21 cellular contexts compared by ENCODE assay signal in genomic region chr3:128179474-128179819, GRCh38. TPM values are rescaled to one million over a fixed set of nuclear protein-coding genes. Genes with fewer than 3 reads are reported as not detected.
A peak's percentile ranks its signal among the peaks of the same experiment; 100 is the strongest.
DNase-seq lines count a peak whose midpoint lies in the region; ATAC-seq and TF ChIP-seq lines count a peak whose summit lies in the region.
"Had no signal": no experiment of that assay in that cellular context is flagged by ENCODE, and none has a peak within 500 bp of the region (broad histone marks: within the 10 kb centered on the region; RNA-seq: fewer than 3 reads in every experiment).

No MANE protein-coding gene starts in this region.

- no peak overlapping the region for H2AFZ ChIP-seq in GM23338

- H3F3A ChIP-seq in GM23338 (replicated peaks; ENCODE audit: low read depth) = no peaks in the 10 kb centered on the region

- H3K36me3 Mint-ChIP-seq in GM23338 (ENCODE audit: low read depth) (no peaks in the 10 kb centered on the region), osteocyte (ENCODE audit: unreplicated experiment) (no peaks in the 10 kb centered on the region)

- no peaks in the 10 kb centered on the region for H3K27me3 ChIP-seq in GM23338 (ENCODE audit: insufficient read depth)

- no peaks in the 10 kb centered on the region for H3K9me2 ChIP-seq in GM23338 (ENCODE audit: insufficient read depth)

- H3K27ac ChIP-seq in GM23338 (ENCODE audit: low read depth) = 0 out of 2 replicates have a peak overlapping the region, but pooled peaks have one; percentile 18
- H3K27ac ChIP-seq: KMS-11 had no signal

- peaks cover 19% of the 10 kb centered on the region for H3K79me2 ChIP-seq in GM23338 (replicated peaks; ENCODE audit: insufficient read depth)

- H3K4me3 ChIP-seq in GM23338 = peak overlapping the region; percentile 7; the same call in 1 of the 2 replicates
- H3K4me3 ChIP-seq in WI38 (ENCODE audit: low read depth, low read length) = peak overlapping the region; percentile 45
- H3K4me3 ChIP-seq in fibroblast of villous mesenchyme (ENCODE audit: low read depth, low read length) = peak overlapping the region; percentile 40
- H3K4me3 ChIP-seq: GM12878 had no signal

- peak overlapping the region; percentile 65 for H3K4me2 ChIP-seq in GM23338
- H3K4me2 ChIP-seq: KMS-11 had no signal

- ATAC-seq in GM23338 = peak; percentile 64
- no peak for ATAC-seq in HG03175 (IDR thresholded peaks at IDR 0.05; ENCODE audit: unreplicated experiment)
- ATAC-seq in GM18873 (IDR thresholded peaks at IDR 0.05; ENCODE audit: low FRiP score, unreplicated experiment) = no peak
- ATAC-seq in GM21360 (IDR thresholded peaks at IDR 0.05; ENCODE audit: unreplicated experiment) = no peak
- ATAC-seq: GM12878 had no signal

- no peaks in the 10 kb centered on the region for H4K20me1 ChIP-seq in GM23338 (replicated peaks; ENCODE audit: insufficient read depth)

- H3K4me1 Mint-ChIP-seq in GM23338 (peaks cover 48% of the 10 kb centered on the region), osteocyte (ENCODE audit: unreplicated experiment) (peaks cover 24% of the 10 kb centered on the region)

- TF ChIP-seq CTCF in GM23338 (conservative IDR thresholded peaks at IDR 0.05; ENCODE audit: low read depth in 2 of 2) (no peak), WI38 (IDR thresholded peaks at IDR 0.05; ENCODE audit: low read depth, low read length) (no peak), fibroblast of villous mesenchyme (IDR thresholded peaks at IDR 0.05; ENCODE audit: insufficient read depth, low read depth, low read length) (no peak), osteocyte (IDR thresholded peaks at IDR 0.05) (no peak)

- H3K4me3 Mint-ChIP-seq in GM23338 (peak overlapping the region; percentile 21; the same call in 2 of the 3 replicates), osteocyte (ENCODE audit: unreplicated experiment) (peak overlapping the region; percentile 53)
- H3K4me3 Mint-ChIP-seq: activated naive CD4-positive, alpha-beta T cell treated with anti-CD3 and anti-CD28 coated beads, Interleukin-2, amount 50 U/mL, for 24 hours; CD4-positive, CD25-positive, alpha-beta regulatory T cell; HFFc6 had no signal

- H3K27me3 Mint-ChIP-seq in GM23338 (ENCODE audit: insufficient read depth, low read depth, poor library complexity) (no peaks in the 10 kb centered on the region), osteocyte (ENCODE audit: unreplicated experiment) (no peaks in the 10 kb centered on the region)
- H3K27me3 Mint-ChIP-seq: activated naive CD4-positive, alpha-beta T cell treated with anti-CD3 and anti-CD28 coated beads, Interleukin-2, amount 50 U/mL, for 24 hours; CD4-positive, CD25-positive, alpha-beta regulatory T cell had no signal

- peak; percentile 42 for DNase-seq in GM23338 (ENCODE audit: low spot score)
- DNase-seq in fibroblast of villous mesenchyme (ENCODE audit: low read depth) = no peak
- no peak for DNase-seq in osteocyte (ENCODE audit: extremely low spot score, unreplicated experiment)
- DNase-seq in D341Med (ENCODE audit: low spot score) = no peak
- DNase-seq: activated CD4-positive, CD25-positive, alpha-beta regulatory T cell; activated T-cell treated with anti-CD3 and anti-CD28 coated beads, Interleukin-2, amount 50 U/mL, for 48 hours; CD4-positive, CD25-positive, alpha-beta regulatory T cell; foreskin fibroblast; HFFc6; hypothalamus; NCI-H2107; NCI-H69; SHP77 treated with DMSO at 0.1 percent for 48 hours; T-helper 2 cell had no signal

- peaks cover 53% of the 10 kb centered on the region for H3K4me1 ChIP-seq in GM23338 (ENCODE audit: insufficient read depth)

- peak overlapping the region; percentile 58 for H3K27ac Mint-ChIP-seq in GM23338
- H3K27ac Mint-ChIP-seq in osteocyte (ENCODE audit: unreplicated experiment) = peak overlapping the region; percentile 75
- H3K27ac Mint-ChIP-seq: activated naive CD4-positive, alpha-beta T cell treated with anti-CD3 and anti-CD28 coated beads, Interleukin-2, amount 50 U/mL, for 24 hours; HFFc6 had no signal

- H3K9me3 Mint-ChIP-seq in GM23338 (no peaks in the 10 kb centered on the region), osteocyte (ENCODE audit: unreplicated experiment) (no peaks in the 10 kb centered on the region)
- H3K9me3 Mint-ChIP-seq: activated naive CD4-positive, alpha-beta T cell treated with anti-CD3 and anti-CD28 coated beads, Interleukin-2, amount 50 U/mL, for 24 hours; HFFc6 had no signal

- H3K36me3 ChIP-seq in GM23338 (ENCODE audit: insufficient read depth) = no peaks in the 10 kb centered on the region

TF ChIP-seq in GM23338, 12 proteins besides CTCF, POLR2A, EP300 and RAD21 (continues in another document):
- TF ChIP-seq ZNF462 (CRISPR knock-in tag; IDR thresholded peaks at IDR 0.05) (no peak), ETS1 (IDR thresholded peaks at IDR 0.05) (no peak), ZNF114 (CRISPR knock-in tag; IDR thresholded peaks at IDR 0.05) (no peak)

RNA-seq across cellular contexts. Expression of gene EEFSEC, which starts 26.2 kb away (rescaled TPM):
- total RNA-seq in GM23338 (2014; rRNA removed; shearing (Covaris generic)) = 14.1 and 16.2 TPM in 2 replicates
- polyA plus RNA-seq in GM23338 (2016; fragmentation: Nextera tagmentation; extraction: Ambion mirVana) = 9.5 and 10.1 TPM in 2 replicates
- 3.0 and 6.1 TPM in 2 replicates for total RNA-seq in fibroblast of villous mesenchyme
- total RNA-seq in osteocyte = 14.3 and 15.6 TPM in 2 replicates

RNA-seq across cellular contexts. Expression of gene RUVBL1, which starts 55.8 kb away (rescaled TPM):
- total RNA-seq in GM23338 (2014; rRNA removed; shearing (Covaris generic)) = 133 and 134 TPM in 2 replicates
- 136 and 137 TPM in 2 replicates for polyA plus RNA-seq in GM23338 (2016; fragmentation: Nextera tagmentation; extraction: Ambion mirVana)
- 56.4 and 83.8 TPM in 2 replicates for total RNA-seq in fibroblast of villous mesenchyme
- total RNA-seq in osteocyte = 34.1 and 34.3 TPM in 2 replicates
